Comparison of ENCODE assay signal across 18 cellular contexts in the genomic region with DNA sequence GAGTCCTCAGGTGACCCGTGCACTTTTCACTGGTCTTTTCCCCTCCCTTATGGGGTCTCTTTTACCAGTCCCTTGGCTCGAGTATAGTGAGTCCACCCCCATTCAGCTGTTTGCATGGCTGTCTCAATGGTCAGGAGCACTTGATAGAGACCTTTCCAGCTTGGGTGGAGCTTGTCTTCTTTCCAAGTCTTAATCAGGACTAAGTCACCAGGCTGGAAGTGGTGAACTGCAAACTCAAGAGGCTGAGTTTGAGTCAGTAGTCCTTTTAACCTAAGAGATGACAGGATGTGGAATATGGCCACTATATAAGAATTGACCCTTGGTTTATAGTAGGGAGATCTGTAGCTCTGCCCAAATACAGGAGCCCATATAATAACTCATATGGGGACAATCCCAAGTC.
A peak's percentile ranks its signal among the peaks of the same experiment; 100 is the strongest.
DNase-seq lines count a peak whose midpoint lies in the region; ATAC-seq and TF ChIP-seq lines count a peak whose summit lies in the region.
"Had no signal": no experiment of that assay in that cellular context is flagged by ENCODE, and none has a peak within 500 bp of the region (broad histone marks: within the 10 kb centered on the region; RNA-seq: fewer than 3 reads in every experiment).

No MANE protein-coding gene starts in this region.

- H3K4me2 ChIP-seq in PC-3 (ENCODE audit: low read length) = no peak overlapping the region
- H3K4me2 ChIP-seq: BLaER1 had no signal

- POLR2A ChIA-PET in PC-3 (lab: Charles Lee; ENCODE audit: unreplicated experiment) = no interaction called here

- peaks cover 17% of the 10 kb centered on the region for H3K27me3 ChIP-seq in PC-3 (ENCODE audit: low read length)
- H3K27me3 ChIP-seq: BLaER1 had no signal

- H3K9me3 ChIP-seq in PC-3 (ENCODE audit: low read length) = no peaks in the 10 kb centered on the region
- H3K9me3 ChIP-seq: BLaER1 had no signal

- no peak for TF ChIP-seq CTCF in PC-3 (conservative IDR thresholded peaks at IDR 0.05; ENCODE audit: low read depth, low read length)

- no peak overlapping the region for H2AFZ ChIP-seq in PC-3 (ENCODE audit: low read length)
- H2AFZ ChIP-seq: GM23248 had no signal

- H3K4me1 ChIP-seq in PC-3 (ENCODE audit: insufficient read depth, low read length) = no peaks in the 10 kb centered on the region
- H3K4me1 ChIP-seq: BLaER1 had no signal

- no peak overlapping the region for H3K4me3 ChIP-seq in PC-3 (ENCODE audit: low read length)
- H3K4me3 ChIP-seq: BLaER1, GM23248, K562 had no signal

- H4K20me1 ChIP-seq in PC-3 (ENCODE audit: low read length) = no peaks in the 10 kb centered on the region
- H4K20me1 ChIP-seq: BLaER1 had no signal

- no peaks in the 10 kb centered on the region for H3F3A ChIP-seq in PC-3 (ENCODE audit: low read length, unreplicated experiment)

- no TSS peak for BruUV-seq in PC-3 (replicated peaks; lab: Mats Ljungman, UMichigan)

- H3K36me3 ChIP-seq in PC-3 (ENCODE audit: low read depth, low read length) = no peaks in the 10 kb centered on the region
- H3K36me3 ChIP-seq: BLaER1 had no signal

- no peak for ATAC-seq in PC-3
- ATAC-seq: K562 had no signal

- no peak overlapping the region for H3K27ac ChIP-seq in PC-3 (ENCODE audit: low read length)
- H3K27ac ChIP-seq: 22Rv1, BLaER1, GM23248 had no signal

- peak; percentile 18 for DNase-seq in A172 (ENCODE audit: low spot score)
- peak; percentile 29 for DNase-seq in ELR (ENCODE audit: low read depth)
- DNase-seq in PC-3 = peak; percentile 9
- peak; percentile 49 for DNase-seq in kidney tubule cell (ENCODE audit: low spot score)
- DNase-seq in GM19238 (ENCODE audit: insufficient read length, low spot score) = no peak
- DNase-seq in NOMO-1 treated with DMSO at 0.1 percent for 48 hours (lab: John Stamatoyannopoulos, UW; ENCODE audit: unreplicated experiment) = no peak
- no peak for DNase-seq in NCI-H748 treated with DMSO at 0.1 percent for 48 hours (lab: John Stamatoyannopoulos, UW)
- no peak for DNase-seq in DMS53 treated with DMSO at 0.1 percent for 48 hours (lab: John Stamatoyannopoulos, UW; ENCODE audit: unreplicated experiment)
- DNase-seq: AML-193; Calu3; CD8-positive, alpha-beta memory T cell; DMS 273 treated with DMSO at 0.1 percent for 48 hours; DMS79; GF-D8; GM23248 had no signal

- H3K9ac ChIP-seq in PC-3 (ENCODE audit: low read length) = no peak overlapping the region
- H3K9ac ChIP-seq: BLaER1, GM23248 had no signal

- intact Hi-C loops in PC-3 (cut with micrococcal nuclease) = no loop called here

- no peaks in the 10 kb centered on the region for H3K9me2 ChIP-seq in PC-3 (replicated peaks; ENCODE audit: low read length)

- CTCF ChIA-PET in PC-3 (lab: Charles Lee) = no interaction called here

- no peaks in the 10 kb centered on the region for H3K79me2 ChIP-seq in PC-3 (ENCODE audit: low read length)

Comparison
In these comparisons a context has a peak if more than half of its experiments do, and no peak if none do; other contexts are left out.
1. DNase-seq: peak in A172 (single experiment), ELR (single experiment), PC-3 (single experiment) and kidney tubule cell (single experiment); none in GM19238 (single experiment), NOMO-1 treated with DMSO at 0.1 percent for 48 hours (single experiment), NCI-H748 treated with DMSO at 0.1 percent for 48 hours (single experiment) and DMS53 treated with DMSO at 0.1 percent for 48 hours (single experiment).